8 cellular contexts compared by ENCODE assay signal in the genomic region with DNA sequence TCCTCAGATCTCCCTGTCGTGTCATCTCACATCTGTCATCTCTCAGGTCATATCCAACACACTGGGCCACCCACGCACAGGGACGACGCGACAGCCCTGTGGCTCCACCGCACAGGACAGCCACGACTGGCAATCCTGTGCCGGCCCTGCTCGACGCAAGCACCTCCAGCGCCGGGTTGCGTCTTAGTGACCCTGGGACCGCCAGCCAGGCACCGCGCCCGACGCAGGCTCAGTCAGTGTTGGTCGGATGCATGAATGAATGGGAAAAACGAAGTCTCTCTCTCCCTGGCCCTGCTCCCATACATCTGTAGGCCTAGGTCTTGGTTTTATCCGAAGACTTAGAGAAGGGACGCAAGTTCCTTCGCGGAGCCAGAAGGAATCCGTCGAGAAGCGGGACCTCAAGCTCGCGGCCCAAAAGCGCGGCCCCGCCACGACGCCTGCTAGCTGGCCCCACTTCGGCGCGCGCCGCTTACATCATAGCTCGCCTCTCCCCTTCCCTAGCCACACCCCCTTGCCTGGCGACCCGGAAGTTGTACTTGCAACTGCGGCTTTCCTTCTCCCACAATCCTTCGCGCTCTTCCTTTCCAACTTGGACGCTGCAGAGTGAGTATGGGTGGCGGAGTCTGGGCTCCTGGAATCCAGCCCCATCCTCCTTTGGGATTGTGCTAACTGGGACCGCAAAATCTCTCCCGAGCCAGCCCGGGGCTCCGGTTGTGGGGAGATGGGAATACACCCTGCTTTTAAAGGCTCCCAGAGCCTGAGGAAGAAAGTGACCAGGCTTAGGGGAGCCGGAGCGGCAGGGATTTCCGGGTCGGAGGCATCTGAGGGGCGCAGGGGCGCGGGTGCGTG. TPM values are rescaled to one million over a fixed set of nuclear protein-coding genes. Genes with fewer than 3 reads are reported as not detected.
A peak's percentile ranks its signal among the peaks of the same experiment; 100 is the strongest.
DNase-seq lines count a peak whose midpoint lies in the region; ATAC-seq and TF ChIP-seq lines count a peak whose summit lies in the region.

TSS of gene RPL31 (plus strand) at position 577 of the 849 bp plus-strand sequence. CDS start 413 bp downstream, outside the sequence.

- POLR2A ChIA-PET in CD8-positive, alpha-beta memory T cell (lab: Charles Lee), result interaction anchor here (0.6 to 2.4 kb wide), 7 partner anchors 77 to 439 kb away, joined by 3 to 25 read pairs (median 4); partner anchors contain the start of genes CNOT11, PDCL3, RNF149 and TBC1D8

- H3K9me3 Mint-ChIP-seq in CD8-positive, alpha-beta memory T cell, result no peaks in the 10 kb centered on the region

- H3K4me1 Mint-ChIP-seq in CD8-positive, alpha-beta memory T cell, result peaks cover 41 to 54% (median 46%) of the 10 kb centered on the region in 3 donors

- peaks cover 27% of the 10 kb centered on the region for H3K4me1 ChIP-seq in CD8-positive, alpha-beta memory T cell (ENCODE audit: insufficient read depth, low read length)
- peaks cover 4 to 9% of the 10 kb centered on the region in 2 donors for H3K4me1 ChIP-seq in lung (ENCODE audit: control insufficient read depth in 2 of 2, insufficient read depth in 2 of 2, low read length in 2 of 2)

- peak within 1 kb of the TSS; percentile 94 for H3K4me3 ChIP-seq in CD8-positive, alpha-beta memory T cell (ENCODE audit: low read length)
- peak within 1 kb of the TSS; percentile 81 for H3K4me3 ChIP-seq in lung

- H3K9me3 ChIP-seq in CD8-positive, alpha-beta memory T cell (ENCODE audit: low read length), result no peaks in the 10 kb centered on the region
- no peaks in the 10 kb centered on the region for H3K9me3 ChIP-seq in lung (ENCODE audit: control insufficient read depth in 2 of 2, insufficient read depth in 1 of 2, low read length in 1 of 2)

- DNase-seq in CD8-positive, alpha-beta memory T cell, result peak; percentile 93 to 98 (median 94)
- DNase-seq in HS-5 (ENCODE audit: low read depth) (peak; percentile 100), lung (ENCODE audit: low spot score) (peak; percentile 98)
- peak; percentile 95 for DNase-seq in NK-92 treated with Interleukin-12 subunit alpha and Interleukin-12 subunit beta, amount 100 ng/mL, for 24 hours (lab: John Stamatoyannopoulos, UW)
- peak; percentile 95 for DNase-seq in activated CD8-positive, alpha-beta memory T cell treated with anti-CD3 and anti-CD28 coated beads for 24 hours
- DNase-seq in effector CD8-positive, alpha-beta T cell (lab: John Stamatoyannopoulos, UW), result peak; percentile 91
- DNase-seq in stimulated activated CD4-positive, alpha-beta T cell treated with anti-CD3 and anti-CD28 coated beads, TNF-alpha, amount 100 ng/mL, for 4 hours (ENCODE audit: low read depth in 3 of 3), result peak; percentile 77 to 92 (median 92)

- H3K27ac Mint-ChIP-seq in CD8-positive, alpha-beta memory T cell, result peak within 1 kb of the TSS; percentile 92 to 99 (median 98)

- H3K27me3 Mint-ChIP-seq in CD8-positive, alpha-beta memory T cell, result no peaks in the 10 kb centered on the region

- CTCF ChIA-PET in CD8-positive, alpha-beta memory T cell (lab: Charles Lee), result interaction anchor here (1.1 to 1.5 kb wide), 8 partner anchors 10 to 439 kb away, joined by 4 to 7 read pairs (median 5); partner anchors contain the start of gene PDCL3

- peaks cover 41% of the 10 kb centered on the region for H3K36me3 ChIP-seq in CD8-positive, alpha-beta memory T cell (ENCODE audit: insufficient read depth, low read length)
- H3K36me3 ChIP-seq in lung (ENCODE audit: control insufficient read depth in 2 of 2, insufficient read depth in 2 of 2, low read length in 2 of 2), result peaks cover 13 to 19% of the 10 kb centered on the region in 2 donors

- H3K4me3 Mint-ChIP-seq in CD8-positive, alpha-beta memory T cell, result peak within 1 kb of the TSS; percentile 93 to 100 (median 96)

- TF ChIP-seq CTCF in lung (IDR thresholded peaks at IDR 0.05; ENCODE audit: control extremely low read depth, extremely low read depth), result no peak

- WGBS in lung, 2 donors, result 7% methylated on average over 59 of the region's 59 CpGs

- H3K36me3 Mint-ChIP-seq in CD8-positive, alpha-beta memory T cell, result peaks cover 0 to 48% (median 16%) of the 10 kb centered on the region in 3 donors

- ATAC-seq in GM19468 (IDR thresholded peaks at IDR 0.05; ENCODE audit: extremely low read depth, unreplicated experiment) (peak; percentile 60), lung (ENCODE audit: insufficient read depth, low FRiP score) (peak; percentile 95)

- peak within 1 kb of the TSS; percentile 89 for H3K27ac ChIP-seq in CD8-positive, alpha-beta memory T cell (ENCODE audit: low read depth, low read length)
- peak within 1 kb of the TSS; percentile 88 to 95 for H3K27ac ChIP-seq in lung (ENCODE audit: low read depth in 1 of 2, low read length in 1 of 2)

- H3K27me3 ChIP-seq in CD8-positive, alpha-beta memory T cell (ENCODE audit: insufficient read depth, low read length, poor library complexity, severe bottlenecking), result no peaks in the 10 kb centered on the region
- H3K27me3 ChIP-seq in lung (ENCODE audit: control insufficient read depth, insufficient read depth), result no peaks in the 10 kb centered on the region

RNA-seq across cellular contexts. Expression of gene RPL31, which starts in this region (rescaled TPM):
- total RNA-seq in CD8-positive, alpha-beta memory T cell, result 1,000 to 10,000 TPM; 1,340 to 1,381 TPM
- 4,796 TPM for polyA plus RNA-seq in CD8-positive, alpha-beta memory T cell
- total RNA-seq in lung, result 1,000 to 10,000 TPM; 1,020 to 1,101 TPM
- polyA plus RNA-seq in lung, result 1,000 to 10,000 TPM; 3,995 to 6,954 TPM

Comparison
In these comparisons a context has a peak if more than half of its experiments do, and no peak if none do; other contexts are left out.
1. Peak in every context shown above with its lines: DNase-seq, ATAC-seq, H3K4me3 ChIP-seq and H3K27ac ChIP-seq.